ENCODE assay signal across 9 cellular contexts in the genomic region with DNA sequence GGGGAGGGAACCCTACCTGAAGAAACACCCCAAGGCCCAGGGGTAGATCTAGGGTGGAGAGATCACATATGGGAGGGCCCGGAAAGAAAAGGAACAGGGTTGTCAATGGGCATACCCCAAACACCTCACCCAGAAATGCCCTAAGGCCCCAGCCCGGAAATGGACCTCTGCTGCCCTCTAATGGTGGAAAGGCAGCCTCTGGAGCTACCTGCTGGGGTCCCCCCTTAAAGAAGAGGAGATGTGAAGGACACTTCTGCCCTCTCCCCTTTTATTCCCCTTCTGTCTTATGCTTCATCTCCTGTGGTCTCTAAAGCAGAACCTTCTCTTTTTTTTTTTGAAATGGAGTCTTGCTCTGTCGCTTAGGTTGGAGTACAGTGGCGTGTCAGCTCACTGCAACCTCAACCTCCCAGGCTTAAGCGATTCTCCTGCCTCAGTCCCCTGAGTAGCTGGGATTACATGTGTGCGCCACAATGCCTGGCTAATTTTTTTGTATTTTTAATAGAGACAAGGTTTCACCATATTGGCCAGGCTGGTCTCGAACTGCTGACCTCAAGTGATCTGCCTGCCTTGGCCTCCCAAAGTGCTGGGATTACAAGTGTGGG. TPM values are rescaled to one million over a fixed set of nuclear protein-coding genes. Genes with fewer than 3 reads are reported as not detected.
A peak's percentile ranks its signal among the peaks of the same experiment; 100 is the strongest.
DNase-seq lines count a peak whose midpoint lies in the region; FAIRE-seq and TF ChIP-seq lines count a peak whose summit lies in the region.
"Had no signal": no experiment of that assay in that cellular context is flagged by ENCODE, and none has a peak within 500 bp of the region (broad histone marks: within the 10 kb centered on the region; RNA-seq: fewer than 3 reads in every experiment).

No MANE protein-coding gene starts in this region.

- peak; percentile 72 for FAIRE-seq in GM18507 (lab: Jason Lieb, UNC)

- H3K27me3 ChIP-seq in endodermal cell (ENCODE audit: control insufficient read depth, insufficient read depth, low read length, poor library complexity, severe bottlenecking) (no peaks in the 10 kb centered on the region), mucosa of stomach (ENCODE audit: control insufficient read depth, insufficient read depth, low read length) (no peaks in the 10 kb centered on the region)

- H3K9ac ChIP-seq in endodermal cell (ENCODE audit: extremely low read depth, low read length, poor library complexity, severe bottlenecking): no peak overlapping the region
- peak overlapping the region; percentile 1 for H3K9ac ChIP-seq in mucosa of stomach (ENCODE audit: low read length)

- peaks cover 31% of the 10 kb centered on the region for H3K4me1 Mint-ChIP-seq in endodermal cell

- no peak overlapping the region for H3K27ac ChIP-seq in endodermal cell (ENCODE audit: low read depth, low read length)

- H3K36me3 Mint-ChIP-seq in endodermal cell (ENCODE audit: low read depth): no peaks in the 10 kb centered on the region

- H3K27me3 Mint-ChIP-seq in endodermal cell (ENCODE audit: insufficient read depth): peaks cover 5% of the 10 kb centered on the region

- WGBS in endodermal cell (ENCODE audit: insufficient coverage in 1 of 2, insufficient read length in 1 of 2), 2 experiments: 72 to 75% methylated on average over 6 to 7 of the region's 7 CpGs

- DNase-seq in AG08396 (ENCODE audit: low spot score) (peak; percentile 73), GM18507 (ENCODE audit: extremely low spot score, insufficient read length, low read depth) (no peak), NCI-H748 treated with DMSO at 0.1 percent for 48 hours (lab: John Stamatoyannopoulos, UW) (peak; percentile 50), endodermal cell (peak; percentile 94), cerebellar nuclear complex (lab: John Stamatoyannopoulos, UW) (no peak)
- peak; percentile 69 to 78 for DNase-seq in activated CD8-positive, alpha-beta memory T cell treated with anti-CD3 and anti-CD28 coated beads for 4 hours (ENCODE audit: low read depth in 2 of 2)
- DNase-seq in stimulated activated CD8-positive, alpha-beta memory T cell treated with anti-CD3 and anti-CD28 coated beads, Interleukin-7, amount 100 ng/mL, for 24 hours (ENCODE audit: low read depth): peak; percentile 75

- H3K4me1 ChIP-seq in endodermal cell (ENCODE audit: control insufficient read depth, insufficient read depth, low read length) (peaks cover 5% of the 10 kb centered on the region), mucosa of stomach (ENCODE audit: control insufficient read depth, insufficient read depth, low read length) (peaks cover 15% of the 10 kb centered on the region)

- H3K36me3 ChIP-seq in endodermal cell (ENCODE audit: control insufficient read depth, insufficient read depth, low read length): no peaks in the 10 kb centered on the region
- no peaks in the 10 kb centered on the region for H3K36me3 ChIP-seq in mucosa of stomach (ENCODE audit: control insufficient read depth, insufficient read depth, low read length)

- no peak overlapping the region for H3K4me3 Mint-ChIP-seq in endodermal cell

- H3K4me3 ChIP-seq in endodermal cell (ENCODE audit: low read length): no peak overlapping the region
- no peak overlapping the region for H3K4me3 ChIP-seq in mucosa of stomach (ENCODE audit: low read length)

- peak; percentile 93 for TF ChIP-seq CTCF in endodermal cell (conservative IDR thresholded peaks at IDR 0.05)

- H3K9me3 ChIP-seq in endodermal cell (ENCODE audit: control insufficient read depth, low read length) (no peaks in the 10 kb centered on the region), mucosa of stomach (ENCODE audit: control insufficient read depth, low read length) (no peaks in the 10 kb centered on the region)

- H3K9me3 Mint-ChIP-seq in endodermal cell: no peaks in the 10 kb centered on the region

- no peak overlapping the region for H3K27ac Mint-ChIP-seq in endodermal cell

RNA-seq across cellular contexts. Expression of gene ARMC12, which starts 0.4 kb away (rescaled TPM):
- total RNA-seq in endodermal cell: under 1 TPM; 0.57 to 0.93 TPM
- 2.4 TPM for polyA plus RNA-seq in endodermal cell (2013, experiment 1 of 2)
- 1.8 TPM for polyA plus RNA-seq in endodermal cell (2013, experiment 2 of 2)

RNA-seq across cellular contexts. Expression of gene CLPSL2, which starts 40.0 kb away (rescaled TPM):
- 1 to 10 TPM; 1.1 to 2.1 TPM for total RNA-seq in endodermal cell
- polyA plus RNA-seq in endodermal cell (2013, experiment 1 of 2): 1.1 TPM
- polyA plus RNA-seq in endodermal cell (2013, experiment 2 of 2): 0.95 TPM
- total RNA-seq: temporal lobe had no signal

RNA-seq across cellular contexts. Expression of gene CLPSL1, which starts 44.4 kb away (rescaled TPM):
- total RNA-seq in endodermal cell: not detected
- not detected for polyA plus RNA-seq in endodermal cell (2013, experiment 1 of 2)
- polyA plus RNA-seq in endodermal cell (2013, experiment 2 of 2): not detected
- total RNA-seq: temporal lobe had no signal

RNA-seq across cellular contexts. Expression of gene FKBP5, which starts 47.7 kb away (rescaled TPM):
- 10 to 100 TPM; 27.0 to 53.3 TPM for total RNA-seq in endodermal cell
- 22.6 TPM for polyA plus RNA-seq in endodermal cell (2013, experiment 1 of 2)
- 22.4 TPM for polyA plus RNA-seq in endodermal cell (2013, experiment 2 of 2)

Comparison
In these comparisons a context has a peak if more than half of its experiments do, and no peak if none do; other contexts are left out.
1. DNase-seq: peak in AG08396 (single experiment), NCI-H748 treated with DMSO at 0.1 percent for 48 hours (single experiment), activated CD8-positive, alpha-beta memory T cell treated with anti-CD3 and anti-CD28 coated beads for 4 hours (2 of 2), endodermal cell (single experiment) and stimulated activated CD8-positive, alpha-beta memory T cell treated with anti-CD3 and anti-CD28 coated beads, Interleukin-7, amount 100 ng/mL, for 24 hours (single experiment); none in GM18507 (single experiment) and cerebellar nuclear complex (0 of 2).